Comparison of ENCODE assay signal across 19 cellular contexts in genomic region chr13:77397636-77398035, GRCh38.
"Had no signal": no experiment of that assay in that cellular context is flagged by ENCODE, and none has a peak within 500 bp of the region (broad histone marks: within the 10 kb centered on the region; RNA-seq: fewer than 3 reads in every experiment).

No MANE protein-coding gene starts in this region.

- DNase-seq: activated CD4-positive, alpha-beta T cell treated with anti-CD3 and anti-CD28 coated beads for 1 hour; activated effector memory CD4-positive, alpha-beta T cell treated with anti-CD3 and anti-CD28 coated beads, Interleukin-2, amount 50 U/mL, for 16 hours; activated naive CD4-positive, alpha-beta T cell treated with anti-CD3 and anti-CD28 coated beads, Interleukin-2, amount 50 U/mL, for 16 hours; activated T-cell treated with anti-CD3 and anti-CD28 coated beads, Interleukin-2, amount 50 U/mL, for 72 hours; effector memory CD8-positive, alpha-beta T cell; heart right ventricle; immature natural killer cell; left ventricle myocardium superior; naive thymus-derived CD4-positive, alpha-beta T cell; psoas muscle; right cardiac atrium; stimulated activated CD4-positive, alpha-beta T cell treated with anti-CD3 and anti-CD28 coated beads, Interleukin-4, amount 100 ng/mL, for 24 hours; upper lobe of left lung; WERI-Rb-1 had no signal

- H3K4me3 ChIP-seq: cardiac muscle cell, gastroesophageal sphincter, heart right ventricle, neural progenitor cell, psoas muscle, thoracic aorta, upper lobe of left lung had no signal

- ATAC-seq: activated T-cell treated with anti-CD3 and anti-CD28 coated beads, Interleukin-2, amount 50 U/mL, for 72 hours; effector memory CD8-positive, alpha-beta T cell; gastroesophageal sphincter; heart right ventricle; left ventricle myocardium superior; naive thymus-derived CD4-positive, alpha-beta T cell; psoas muscle; right cardiac atrium; stimulated activated memory B cell treated with anti-CD40 and anti-IgM and Interleukin-4, amounts not matched to agents 10 μg/mL and 1 μg/mL and 100 μg/mL, for 72 hours had no signal
